In genomic region chr6:20399518-20399917, GRCh38 we compare ENCODE assay signal across 2 cellular contexts.
TF ChIP-seq lines count a peak whose summit lies in the region.

No MANE protein-coding gene starts in this region.

TF ChIP-seq in HepG2, 621 proteins besides CTCF, POLR2A, EP300 and RAD21:
- TF ChIP-seq SIX4 (CRISPR knock-in tag; IDR thresholded peaks at IDR 0.05): no peak
- 0 out of 2 replicates have a peak, but pooled peaks have one; percentile 14 for TF ChIP-seq ZNF510 (CRISPR knock-in tag; IDR thresholded peaks at IDR 0.05; ENCODE audit: low read depth)
- no peak for TF ChIP-seq ZIK1 (CRISPR knock-in tag; IDR thresholded peaks at IDR 0.05; ENCODE audit: borderline replicate concordance, low read depth)
- no peak for TF ChIP-seq NFYC (CRISPR knock-in tag; IDR thresholded peaks at IDR 0.05)
- TF ChIP-seq ELF3 (CRISPR knock-in tag; IDR thresholded peaks at IDR 0.05): no peak

TF ChIP-seq in K562, 482 proteins besides CTCF, POLR2A, EP300 and RAD21:
- no peak for TF ChIP-seq TAF7 (tag; IDR thresholded peaks at IDR 0.05)
- TF ChIP-seq, protein P1, sequence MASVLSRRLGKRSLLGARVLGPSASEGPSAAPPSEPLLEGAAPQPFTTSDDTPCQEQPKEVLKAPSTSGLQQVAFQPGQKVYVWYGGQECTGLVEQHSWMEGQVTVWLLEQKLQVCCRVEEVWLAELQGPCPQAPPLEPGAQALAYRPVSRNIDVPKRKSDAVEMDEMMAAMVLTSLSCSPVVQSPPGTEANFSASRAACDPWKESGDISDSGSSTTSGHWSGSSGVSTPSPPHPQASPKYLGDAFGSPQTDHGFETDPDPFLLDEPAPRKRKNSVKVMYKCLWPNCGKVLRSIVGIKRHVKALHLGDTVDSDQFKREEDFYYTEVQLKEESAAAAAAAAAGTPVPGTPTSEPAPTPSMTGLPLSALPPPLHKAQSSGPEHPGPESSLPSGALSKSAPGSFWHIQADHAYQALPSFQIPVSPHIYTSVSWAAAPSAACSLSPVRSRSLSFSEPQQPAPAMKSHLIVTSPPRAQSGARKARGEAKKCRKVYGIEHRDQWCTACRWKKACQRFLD (CRISPR knock-in tag; IDR thresholded peaks at IDR 0.05): 0 out of 2 replicates have a peak, but pooled peaks have one; percentile 2
